ENCODE assay signal across 8 cellular contexts in genomic region chr7:105013283-105013817, GRCh38. TPM values are rescaled to one million over a fixed set of nuclear protein-coding genes. Genes with fewer than 3 reads are reported as not detected.
DNase-seq lines count a peak whose midpoint lies in the region; ATAC-seq and TF ChIP-seq lines count a peak whose summit lies in the region.

No MANE protein-coding gene starts in this region.

- no peaks in the 10 kb centered on the region for H3K36me3 ChIP-seq in Peyer's patch

- DNase-seq in DMS79 (lab: John Stamatoyannopoulos, UW) = peak; percentile 89
- DNase-seq in KG1 (lab: John Stamatoyannopoulos, UW) = peak; percentile 18
- DNase-seq in Peyer's patch = peak; percentile 90 to 97 (median 93)
- peak; percentile 92 for DNase-seq in fibroblast of mammary gland (ENCODE audit: low read depth)
- DNase-seq in natural killer cell = peak; percentile 91
- DNase-seq in stimulated activated naive CD4-positive, alpha-beta T cell (lab: John Stamatoyannopoulos, UW) = peak; percentile 87 to 97 (median 94)

- H3K36me3 Mint-ChIP-seq in activated T-helper 17 cell treated with anti-CD3 and anti-CD28 coated beads, Interleukin-2, amount 50 U/mL, for 72 hours (ENCODE audit: low read depth) = peaks cover 98% of the 10 kb centered on the region
- H3K36me3 Mint-ChIP-seq in natural killer cell = no peaks in the 10 kb centered on the region

- no peaks in the 10 kb centered on the region for H3K9me3 ChIP-seq in Peyer's patch

- H3K4me1 ChIP-seq in Peyer's patch = peaks cover 0 to 27% (median under 1%) of the 10 kb centered on the region in 4 donors

- TF ChIP-seq POLR2A in Peyer's patch (IDR thresholded peaks at IDR 0.05) = peak; percentile 83 to 97

- ATAC-seq in GM21619 (IDR thresholded peaks at IDR 0.05; ENCODE audit: unreplicated experiment) = peak; percentile 34
- ATAC-seq in activated T-helper 17 cell treated with anti-CD3 and anti-CD28 coated beads, Interleukin-2, amount 50 U/mL, for 72 hours (replicated peaks) = peak; percentile 56
- ATAC-seq in natural killer cell = peak; percentile 52 to 75 (median 53)

- peak overlapping the region; percentile 99 for H3K4me3 Mint-ChIP-seq in activated T-helper 17 cell treated with anti-CD3 and anti-CD28 coated beads, Interleukin-2, amount 50 U/mL, for 72 hours
- peak overlapping the region; percentile 97 for H3K4me3 Mint-ChIP-seq in natural killer cell

- TF ChIP-seq CTCF in Peyer's patch (IDR thresholded peaks at IDR 0.05) (peak in 5 of 6 experiments; percentile 52 to 76 (median 66)), fibroblast of mammary gland (conservative IDR thresholded peaks at IDR 0.05; ENCODE audit: control insufficient read depth, insufficient read depth, low read depth, low read length) (peak; percentile 42), natural killer cell (IDR thresholded peaks at IDR 0.05) (peak; percentile 29)

- peak overlapping the region; percentile 100 for H3K27ac Mint-ChIP-seq in activated T-helper 17 cell treated with anti-CD3 and anti-CD28 coated beads, Interleukin-2, amount 50 U/mL, for 72 hours
- H3K27ac Mint-ChIP-seq in natural killer cell = peak overlapping the region; percentile 100

- intact Hi-C loops in natural killer cell (cut with micrococcal nuclease) = loop anchor here (1.0 to 10.0 kb wide), 5 partner anchors 29 to 331 kb away; no protein-coding TSS in a partner anchor

- H3K27ac ChIP-seq in Peyer's patch = peak overlapping the region; percentile 98 to 100 (median 99)

- H3K4me3 ChIP-seq in Peyer's patch (peak overlapping the region; percentile 69 to 97 (median 87)), fibroblast of mammary gland (ENCODE audit: control insufficient read depth, low read depth, low read length) (peak overlapping the region; percentile 94)

- no peaks in the 10 kb centered on the region for H3K27me3 ChIP-seq in Peyer's patch

- no peaks in the 10 kb centered on the region for H3K27me3 Mint-ChIP-seq in activated T-helper 17 cell treated with anti-CD3 and anti-CD28 coated beads, Interleukin-2, amount 50 U/mL, for 72 hours
- H3K27me3 Mint-ChIP-seq in natural killer cell (ENCODE audit: low read depth in 2 of 2) = no peaks in the 10 kb centered on the region

- H3K4me1 Mint-ChIP-seq in activated T-helper 17 cell treated with anti-CD3 and anti-CD28 coated beads, Interleukin-2, amount 50 U/mL, for 72 hours = peaks cover 18% of the 10 kb centered on the region
- H3K4me1 Mint-ChIP-seq in natural killer cell = peaks cover 78 to 82% of the 10 kb centered on the region in 2 donors

- no peaks in the 10 kb centered on the region for H3K9me3 Mint-ChIP-seq in activated T-helper 17 cell treated with anti-CD3 and anti-CD28 coated beads, Interleukin-2, amount 50 U/mL, for 72 hours
- H3K9me3 Mint-ChIP-seq in natural killer cell = no peaks in the 10 kb centered on the region

RNA-seq across cellular contexts. Expression of gene KMT2E, which starts 0.7 kb away (rescaled TPM):
- total RNA-seq in Peyer's patch (100 to 1,000 TPM in 3 of 4 donors, 10 to 100 TPM in 1; 88.6 to 170 (median 130) TPM), natural killer cell (100 to 1,000 TPM; 272 to 353 (median 345) TPM)
- 100 to 1,000 TPM in 1 of 2 donors, 10 to 100 TPM in 1; 85.2 to 181 TPM for total RNA-seq in activated T-helper 17 cell treated with anti-CD3 and anti-CD28 coated beads, Interleukin-2, amount 50 U/mL, for 72 hours

Comparison
In these comparisons a context has a peak if more than half of its experiments do, and no peak if none do; other contexts are left out.
1. Peak in every context shown above with its lines: DNase-seq, ATAC-seq, H3K4me3 ChIP-seq and H3K27ac ChIP-seq.
2. DNase-seq: peak in every context shown above with its lines; median percentile 94 in stimulated activated naive CD4-positive, alpha-beta T cell; 93 in Peyer's patch; 92 in fibroblast of mammary gland; 91 in natural killer cell; 89 in DMS79; 18 in KG1.